In the genomic region with DNA sequence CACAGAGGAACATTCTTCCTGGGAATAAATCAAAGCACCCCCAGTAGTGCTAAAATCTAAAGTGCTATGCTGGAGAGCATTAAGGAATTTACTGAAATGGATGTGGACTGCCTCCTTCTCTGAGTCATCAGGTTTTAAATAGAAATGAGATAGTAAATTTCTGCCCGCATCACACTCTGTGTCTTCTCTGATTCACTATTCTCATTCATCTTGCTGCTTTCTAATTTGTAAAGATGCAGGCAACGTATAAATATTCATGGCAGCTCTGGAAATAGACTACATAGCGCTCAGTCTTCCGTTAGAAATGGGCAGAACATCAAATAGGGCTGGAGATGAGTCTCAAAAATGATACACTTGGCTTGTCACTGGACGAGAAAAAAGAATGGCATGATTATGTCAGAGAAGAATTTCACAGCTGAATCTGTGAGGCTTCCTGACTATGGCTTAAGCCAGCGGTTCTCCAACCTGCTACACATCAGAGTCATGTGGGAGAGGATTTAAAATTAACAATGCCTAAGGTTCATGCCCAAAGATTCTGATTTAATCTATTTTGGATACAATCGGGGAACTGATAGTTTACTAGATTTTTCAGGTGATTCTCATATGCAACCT, we compare ENCODE assay signal across 21 cellular contexts.
DNase-seq lines count a peak whose midpoint lies in the region; ATAC-seq and TF ChIP-seq lines count a peak whose summit lies in the region.
"Had no signal": no experiment of that assay in that cellular context is flagged by ENCODE, and none has a peak within 500 bp of the region (broad histone marks: within the 10 kb centered on the region; RNA-seq: fewer than 3 reads in every experiment).

No MANE protein-coding gene starts in this region.

- peaks cover 6% of the 10 kb centered on the region for H3F3A ChIP-seq in SK-N-SH (replicated peaks; ENCODE audit: insufficient read depth)

- peaks cover 0 to 5% (median 0%) of the 10 kb centered on the region in 3 donors for H3K36me3 Mint-ChIP-seq in naive thymus-derived CD8-positive, alpha-beta T cell
- H3K36me3 Mint-ChIP-seq: activated naive CD4-positive, alpha-beta T cell treated with anti-CD3 and anti-CD28 coated beads, Interleukin-2, amount 10 ng/mL, durations not matched to agents 7 days and 5 days had no signal

- no peak overlapping the region for H3K4me2 ChIP-seq in SK-N-SH

- peaks cover 0 to 42% (median 10%) of the 10 kb centered on the region in 9 donors for H3K9me3 Mint-ChIP-seq in naive thymus-derived CD8-positive, alpha-beta T cell

- TF ChIP-seq RAD21 in SK-N-SH (IDR thresholded peaks at IDR 0.05; ENCODE audit: low read length): no peak

- H3K4me1 Mint-ChIP-seq in naive thymus-derived CD8-positive, alpha-beta T cell: no peaks in the 10 kb centered on the region
- H3K4me1 Mint-ChIP-seq: activated naive CD4-positive, alpha-beta T cell treated with anti-CD3 and anti-CD28 coated beads, Interleukin-2, amount 10 ng/mL, durations not matched to agents 7 days and 5 days; B cell had no signal

- no peak overlapping the region for H3K27ac Mint-ChIP-seq in naive thymus-derived CD8-positive, alpha-beta T cell
- H3K27ac Mint-ChIP-seq: activated naive CD4-positive, alpha-beta T cell treated with anti-CD3 and anti-CD28 coated beads, Interleukin-2, amount 10 ng/mL, durations not matched to agents 7 days and 5 days; B cell had no signal

- H3K9ac ChIP-seq in SK-N-SH: no peak overlapping the region

- H3K9me3 ChIP-seq in SK-N-SH (no peaks in the 10 kb centered on the region), right cardiac atrium (ENCODE audit: control insufficient read depth, low read length) (no peaks in the 10 kb centered on the region)
- H3K9me3 ChIP-seq: body of pancreas, gastrocnemius medialis, mucosa of descending colon had no signal

- H3K4me1 ChIP-seq in SK-N-SH (ENCODE audit: control insufficient read depth in 1 of 2, insufficient read depth in 2 of 2, low read depth in 1 of 2, low read length in 1 of 2) (no peaks in the 10 kb centered on the region), right cardiac atrium (ENCODE audit: control insufficient read depth, insufficient read depth, low read length) (no peaks in the 10 kb centered on the region)
- H3K4me1 ChIP-seq: body of pancreas, gastrocnemius medialis had no signal

- H3K27me3 ChIP-seq in SK-N-SH (ENCODE audit: insufficient read depth): no peaks in the 10 kb centered on the region
- H3K27me3 ChIP-seq in right cardiac atrium (ENCODE audit: control insufficient read depth, insufficient read depth): no peaks in the 10 kb centered on the region
- H3K27me3 ChIP-seq: body of pancreas, gastrocnemius medialis had no signal

- H2AFZ ChIP-seq in SK-N-SH (ENCODE audit: low read depth): no peak overlapping the region

- intact Hi-C loops in right cardiac atrium (cut with DNase I): no loop called here

- H3K4me3 ChIP-seq in SK-N-SH (ENCODE audit: low read depth in 2 of 2, low read length in 1 of 2) (no peak overlapping the region), right cardiac atrium (ENCODE audit: low read length) (no peak overlapping the region)
- H3K4me3 ChIP-seq: body of pancreas, gastrocnemius medialis, mucosa of descending colon, skin epidermis had no signal

- POLR2A ChIA-PET in SK-N-SH (lab: Yijun Ruan, JAX): no interaction called here
- POLR2A ChIA-PET in naive thymus-derived CD8-positive, alpha-beta T cell (lab: Charles Lee): no interaction called here

- no peaks in the 10 kb centered on the region for H3K27me3 Mint-ChIP-seq in naive thymus-derived CD8-positive, alpha-beta T cell
- H3K27me3 Mint-ChIP-seq: activated naive CD4-positive, alpha-beta T cell treated with anti-CD3 and anti-CD28 coated beads, Interleukin-2, amount 10 ng/mL, durations not matched to agents 7 days and 5 days; B cell had no signal

- TF ChIP-seq EP300 in SK-N-SH (IDR thresholded peaks at IDR 0.05; ENCODE audit: borderline replicate concordance in 1 of 2, low read depth in 1 of 2, low read length in 1 of 2): no peak

- peak; percentile 1 for DNase-seq in GM04503 (ENCODE audit: low read depth)
- DNase-seq in SK-N-SH: no peak
- no peak for DNase-seq in right cardiac atrium
- peak; percentile 25 for DNase-seq in pons (ENCODE audit: low spot score)
- no peak for DNase-seq in T-helper 9 cell
- DNase-seq in naive thymus-derived CD8-positive, alpha-beta T cell: no peak
- DNase-seq: activated CD4-positive, alpha-beta T cell treated with anti-CD3 and anti-CD28 coated beads, Interleukin-2, amount 50 U/mL, for 4 hours; activated naive CD4-positive, alpha-beta T cell treated with anti-CD3 and anti-CD28 coated beads, Interleukin-2, amount 10 ng/mL, durations not matched to agents 7 days and 5 days; body of pancreas; gastrocnemius medialis; GDM1; mucosa of descending colon; NCI-H2081; NCI-H526 treated with DMSO at 0.1 percent for 48 hours; stimulated activated CD4-positive, alpha-beta T cell treated with anti-CD3 and anti-CD28 coated beads, Interleukin-4, amount 100 ng/mL, for 24 hours; substantia nigra had no signal

- H3K36me3 ChIP-seq in SK-N-SH (replicated peaks in 1 of 2; ENCODE audit: control insufficient read depth in 1 of 2, insufficient read depth in 2 of 2, low read length in 1 of 2): no peaks in the 10 kb centered on the region
- H3K36me3 ChIP-seq: gastrocnemius medialis had no signal

- no peak overlapping the region for H3K4me3 Mint-ChIP-seq in naive thymus-derived CD8-positive, alpha-beta T cell
- H3K4me3 Mint-ChIP-seq: activated naive CD4-positive, alpha-beta T cell treated with anti-CD3 and anti-CD28 coated beads, Interleukin-2, amount 10 ng/mL, durations not matched to agents 7 days and 5 days; B cell had no signal

- 3% methylated on average over 7 of the region's 7 CpGs for WGBS in SK-N-SH (ENCODE audit: low lambda C conversion rate)
- 34% methylated on average over 7 of the region's 7 CpGs for WGBS in right cardiac atrium

- no peak for TF ChIP-seq CTCF in SK-N-SH (IDR thresholded peaks at IDR 0.05)

- H3K79me2 ChIP-seq in SK-N-SH (ENCODE audit: insufficient read depth): no peaks in the 10 kb centered on the region

- H3K9me2 ChIP-seq in SK-N-SH: no peaks in the 10 kb centered on the region

- CTCF ChIA-PET in SK-N-SH (lab: Yijun Ruan, JAX): no interaction called here

- no peaks in the 10 kb centered on the region for H4K20me1 ChIP-seq in SK-N-SH (ENCODE audit: insufficient read depth)

- peak; percentile 80 to 83 for ATAC-seq in right cardiac atrium
- ATAC-seq in GM19452 (IDR thresholded peaks at IDR 0.05; ENCODE audit: unreplicated experiment): no peak
- no peak for ATAC-seq in naive thymus-derived CD8-positive, alpha-beta T cell
- no peak for ATAC-seq in HG03135 (IDR thresholded peaks at IDR 0.05; ENCODE audit: unreplicated experiment)
- ATAC-seq: body of pancreas, gastrocnemius medialis, mucosa of descending colon had no signal

- H3K27ac ChIP-seq in SK-N-SH (ENCODE audit: low read depth in 2 of 2, low read length in 1 of 2) (no peak overlapping the region), right cardiac atrium (ENCODE audit: low read length) (peak overlapping the region; percentile 67)
- H3K27ac ChIP-seq: body of pancreas, gastrocnemius medialis, HL-60, skin epidermis had no signal

TF ChIP-seq in SK-N-SH, 30 proteins besides CTCF, POLR2A, EP300 and RAD21:
- TF ChIP-seq TAF1 (IDR thresholded peaks at IDR 0.05; ENCODE audit: borderline replicate concordance, low read depth, low read length) (no peak), FOSL2 (IDR thresholded peaks at IDR 0.05; ENCODE audit: borderline replicate concordance, low read depth) (no peak), RCOR1 (IDR thresholded peaks at IDR 0.05; ENCODE audit: low read length) (no peak), MEF2A (IDR thresholded peaks at IDR 0.05; ENCODE audit: borderline replicate concordance, low read depth) (peak; percentile 52; the same call in 1 of the 2 replicates), JUND (IDR thresholded peaks at IDR 0.05) (peak; percentile 23)
- TF ChIP-seq, protein P1, sequence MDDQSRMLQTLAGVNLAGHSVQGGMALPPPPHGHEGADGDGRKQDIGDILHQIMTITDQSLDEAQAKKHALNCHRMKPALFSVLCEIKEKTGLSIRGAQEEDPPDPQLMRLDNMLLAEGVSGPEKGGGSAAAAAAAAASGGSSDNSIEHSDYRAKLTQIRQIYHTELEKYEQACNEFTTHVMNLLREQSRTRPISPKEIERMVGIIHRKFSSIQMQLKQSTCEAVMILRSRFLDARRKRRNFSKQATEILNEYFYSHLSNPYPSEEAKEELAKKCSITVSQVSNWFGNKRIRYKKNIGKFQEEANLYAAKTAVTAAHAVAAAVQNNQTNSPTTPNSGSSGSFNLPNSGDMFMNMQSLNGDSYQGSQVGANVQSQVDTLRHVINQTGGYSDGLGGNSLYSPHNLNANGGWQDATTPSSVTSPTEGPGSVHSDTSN (IDR thresholded peaks at IDR 0.05): peak; percentile 60; the same call in 1 of the 2 replicates

Comparison
In these comparisons a context has a peak if more than half of its experiments do, and no peak if none do; other contexts are left out.
1. DNase-seq: peak in GM04503 (single experiment) and pons (single experiment); none in SK-N-SH (single experiment), right cardiac atrium (0 of 3), T-helper 9 cell (single experiment) and naive thymus-derived CD8-positive, alpha-beta T cell (0 of 10).
2. ATAC-seq: peak in right cardiac atrium (2 of 2); none in GM19452 (single experiment), naive thymus-derived CD8-positive, alpha-beta T cell (0 of 2) and HG03135 (single experiment).